In genomic region chr15:38817427-38818155, GRCh38 we compare ENCODE assay signal across 8 cellular contexts.
DNase-seq lines count a peak whose midpoint lies in the region; ATAC-seq and TF ChIP-seq lines count a peak whose summit lies in the region.

No MANE protein-coding gene starts in this region.

- H3K27ac ChIP-seq in VCaP (no peak overlapping the region), brain microvascular endothelial cell (no peak overlapping the region)

- H3K27me3 ChIP-seq in brain microvascular endothelial cell (replicated peaks): no peaks in the 10 kb centered on the region

- TF ChIP-seq CTCF in VCaP (conservative IDR thresholded peaks at IDR 0.05): peak; percentile 98
- peak; percentile 100 for TF ChIP-seq CTCF in brain microvascular endothelial cell (IDR thresholded peaks at IDR 0.05; ENCODE audit: low read depth, low read length, missing control alignments)

- in situ Hi-C loops in brain microvascular endothelial cell (cut with HindIII; ENCODE audit: low pct_ligation_motif_present, low sequenced_read_pairs): no loop called here

- H3K4me3 ChIP-seq in brain microvascular endothelial cell (ENCODE audit: low read depth, low read length): no peak overlapping the region

- peak; percentile 70 for DNase-seq in NK-92 treated with Interleukin-12 subunit alpha and Interleukin-12 subunit beta, amount 100 ng/mL, for 24 hours (lab: John Stamatoyannopoulos, UW)
- no peak for DNase-seq in NK-92 (lab: John Stamatoyannopoulos, UW; ENCODE audit: unreplicated experiment)
- peak; percentile 30 for DNase-seq in NCI-H146 (lab: John Stamatoyannopoulos, UW)
- peak; percentile 63 for DNase-seq in brain microvascular endothelial cell
- peak; percentile 42 for DNase-seq in iris pigment epithelial cell (ENCODE audit: low read depth)
- peak; percentile 55 to 76 (median 68) for DNase-seq in stimulated activated CD4-positive, alpha-beta T cell treated with anti-CD3 and anti-CD28 coated beads, Interleukin-1b, Interleukin-23, amount 100 ng/mL, for 24 hours (ENCODE audit: low read depth in 4 of 4, low spot score in 1 of 4)

- peak; percentile 88 for ATAC-seq in HG02678 (IDR thresholded peaks at IDR 0.05; ENCODE audit: unreplicated experiment)

- H3K36me3 ChIP-seq in brain microvascular endothelial cell (replicated peaks): no peaks in the 10 kb centered on the region
